8 cellular contexts compared by ENCODE assay signal in genomic region chr3:184017672-184018423, GRCh38. TPM values are rescaled to one million over a fixed set of nuclear protein-coding genes. Genes with fewer than 3 reads are reported as not detected.
DNase-seq lines count a peak whose midpoint lies in the region; ATAC-seq and TF ChIP-seq lines count a peak whose summit lies in the region.

Gene ABCC5 (minus strand): TSS chr3:184017884. CDS start chr3:184014392, 3,492 bp downstream.

- BruUV-seq in IMR-90 (replicated peaks; lab: Mats Ljungman, UMichigan), result no TSS peak

- H3K4ac ChIP-seq in IMR-90 (ENCODE audit: low read depth, low read length), result peak within 1 kb of the TSS; percentile 94

- POLR2A ChIA-PET in IMR-90 (lab: Charles Lee; ENCODE audit: unreplicated experiment), result interaction anchor here (0.6 to 0.9 kb wide), 2 partner anchors 122 to 131 kb away, joined by 3 to 5 read pairs; no protein-coding TSS in a partner anchor

- H3K23ac ChIP-seq in IMR-90 (ENCODE audit: low read depth, low read length), result peak within 1 kb of the TSS; percentile 94

- peak within 1 kb of the TSS; percentile 77; the same call in 1 of the 2 replicates for H3K56ac ChIP-seq in IMR-90 (ENCODE audit: extremely low read depth, insufficient read depth, low read length)

- peak within 1 kb of the TSS; percentile 82 for H3K27ac ChIP-seq in IMR-90 (ENCODE audit: insufficient read depth, low read length)

- 0 out of 2 replicates have a peak, but pooled peaks cover 1% of the 10 kb centered on the region for H3K27me3 ChIP-seq in IMR-90 (ENCODE audit: control insufficient read depth, insufficient read depth, low read length)
- H3K27me3 ChIP-seq in mucosa of stomach (ENCODE audit: control insufficient read depth, insufficient read depth, low read length), result no peaks in the 10 kb centered on the region

- TF ChIP-seq POLR2A in IMR-90 (IDR thresholded peaks at IDR 0.05; ENCODE audit: low read depth, low read length), result 0 out of 2 replicates have a peak, but pooled peaks have one; percentile 24
- peak; percentile 92 for TF ChIP-seq POLR2A in erythroblast (IDR thresholded peaks at IDR 0.05; ENCODE audit: low read length)

- peak within 1 kb of the TSS; percentile 65 for H2AK5ac ChIP-seq in IMR-90 (ENCODE audit: low read depth, low read length)

- peak within 1 kb of the TSS; percentile 84 for H4K5ac ChIP-seq in IMR-90 (ENCODE audit: low read depth, low read length)

- H3K9ac ChIP-seq in IMR-90 (ENCODE audit: low read depth, low read length) (peak within 1 kb of the TSS; percentile 92), mucosa of stomach (ENCODE audit: low read length) (peak within 1 kb of the TSS; percentile 75)

- peak within 1 kb of the TSS; percentile 97 for H3K14ac ChIP-seq in IMR-90 (replicated peaks; ENCODE audit: low read depth, low read length)

- intact Hi-C loops in IMR-90 (cut with micrococcal nuclease), result loop anchor here (1.0 to 10.0 kb wide), 4 partner anchors 29 to 237 kb away; no protein-coding TSS in a partner anchor

- H3K18ac ChIP-seq in IMR-90 (ENCODE audit: low read depth, low read length), result peak within 1 kb of the TSS; percentile 75

- no peak for TF ChIP-seq CTCF in IMR-90 (conservative IDR thresholded peaks at IDR 0.05; ENCODE audit: low read depth, low read length)

- WGBS in IMR-90 (ENCODE audit: extremely low coverage in 2 of 2, insufficient read length in 1 of 2), 2 experiments, result 1% methylated on average over 30 of the region's 55 CpGs; no CpG with 5 or more reads in 1 of the 2 experiments

- H3K36me3 ChIP-seq in IMR-90 (ENCODE audit: control insufficient read depth, insufficient read depth, low read length) (no peaks in the 10 kb centered on the region), mucosa of stomach (ENCODE audit: control insufficient read depth, insufficient read depth, low read length) (no peaks in the 10 kb centered on the region)

- peak within 1 kb of the TSS; percentile 88 for H3K4me2 ChIP-seq in IMR-90 (ENCODE audit: low read depth, low read length)

- H2BK5ac ChIP-seq in IMR-90 (ENCODE audit: low read depth, low read length, poor library complexity, severe bottlenecking), result peak within 1 kb of the TSS; percentile 77

- H4K91ac ChIP-seq in IMR-90 (ENCODE audit: insufficient read depth, low read depth, low read length), result peak within 1 kb of the TSS; percentile 94

- CTCF ChIA-PET in IMR-90 (lab: Yijun Ruan, JAX), result interaction anchor here (0.5 to 1.0 kb wide), 9 partner anchors 12 to 688 kb away, joined by 3 to 5 read pairs (median 3); no protein-coding TSS in a partner anchor

- H2BK20ac ChIP-seq in IMR-90 (ENCODE audit: low read depth, low read length), result peak within 1 kb of the TSS; percentile 39; the same call in 1 of the 2 replicates

- H3K79me1 ChIP-seq in IMR-90 (ENCODE audit: low read depth in 1 of 2, low read length in 2 of 2), result peaks cover 15 to 22% of the 10 kb centered on the region in 2 experiments

- peak within 1 kb of the TSS; percentile 85 to 97 for H4K8ac ChIP-seq in IMR-90 (ENCODE audit: low read depth in 2 of 2, low read length in 2 of 2)

- H2BK120ac ChIP-seq in IMR-90 (ENCODE audit: low read depth, low read length), result peak within 1 kb of the TSS; percentile 52; the same call in 1 of the 2 replicates

- H3K9me3 ChIP-seq in IMR-90 (ENCODE audit: control insufficient read depth, insufficient read depth, low read length), result no peaks in the 10 kb centered on the region
- no peaks in the 10 kb centered on the region for H3K9me3 ChIP-seq in mucosa of stomach (ENCODE audit: control insufficient read depth, low read length)

- H3K9me1 ChIP-seq in IMR-90 (ENCODE audit: insufficient read depth, low read length), result peaks cover 3% of the 10 kb centered on the region

- in situ Hi-C loops in IMR-90 (cut with MboI; ENCODE audit: low sequenced_read_pairs), result loop anchor here (10.0 kb wide), 1 partner anchor 123 kb away; no protein-coding TSS in a partner anchor

- H4K20me1 ChIP-seq in IMR-90 (ENCODE audit: insufficient read depth, low read length), result no peaks in the 10 kb centered on the region

- dilution Hi-C loops in IMR-90 (cut with HindIII; ENCODE audit: low sequenced_read_pairs, unreplicated experiment), result no loop called here

- H2AFZ ChIP-seq in IMR-90 (replicated peaks; ENCODE audit: low read length, poor library complexity), result peak within 1 kb of the TSS; percentile 94

- DNase-seq in DMS 273 treated with DMSO at 0.1 percent for 48 hours (lab: John Stamatoyannopoulos, UW) (peak; percentile 97), IMR-90 (peak; percentile 91), OCI-M2 (lab: John Stamatoyannopoulos, UW; ENCODE audit: unreplicated experiment) (peak; percentile 81), activated T-cell treated with anti-CD3 and anti-CD28 coated beads for 4 hours (peak; percentile 72), erythroblast (lab: John Stamatoyannopoulos, UW) (peak; percentile 96 to 99)
- DNase-seq in stimulated activated CD8-positive, alpha-beta memory T cell treated with anti-CD3 and anti-CD28 coated beads, Interleukin-7, amount 100 ng/mL, for 1 hour (ENCODE audit: low read depth in 2 of 2), result peak; percentile 62 to 69

- peak within 1 kb of the TSS; percentile 93 for H2AK9ac ChIP-seq in IMR-90 (replicated peaks; ENCODE audit: low read depth, low read length, poor library complexity)

- H3K4me1 ChIP-seq in IMR-90 (ENCODE audit: control insufficient read depth, insufficient read depth, low read length) (peaks cover 7% of the 10 kb centered on the region), mucosa of stomach (ENCODE audit: control insufficient read depth, insufficient read depth, low read length) (peaks cover 6% of the 10 kb centered on the region)

- ATAC-seq in GM21528 (IDR thresholded peaks at IDR 0.05; ENCODE audit: low FRiP score, unreplicated experiment) (peak; percentile 98), IMR-90 (ENCODE audit: low read depth) (peak; percentile 99)

- H3K4me3 ChIP-seq in IMR-90 (ENCODE audit: insufficient read depth, low read depth, low read length) (peak within 1 kb of the TSS; percentile 57), mucosa of stomach (ENCODE audit: low read length) (peak within 1 kb of the TSS; percentile 100)

- no peak within 1 kb of the TSS; the same call in 2 of the 3 replicates for H2BK15ac ChIP-seq in IMR-90 (ENCODE audit: low read depth, low read length)

- TF ChIP-seq RAD21 in IMR-90 (IDR thresholded peaks at IDR 0.05; ENCODE audit: low read length), result no peak

TF ChIP-seq in IMR-90, 13 proteins besides CTCF, POLR2A, EP300 and RAD21:
- TF ChIP-seq MAZ (IDR thresholded peaks at IDR 0.05; ENCODE audit: borderline replicate concordance, low read depth, low read length) (peak; percentile 79; the same call in 1 of the 2 replicates), MXI1 (IDR thresholded peaks at IDR 0.05; ENCODE audit: borderline replicate concordance, low read depth, low read length) (peak; percentile 48; the same call in 1 of the 2 replicates), MAFK (IDR thresholded peaks at IDR 0.05; ENCODE audit: low read depth, low read length) (no peak)

RNA-seq across cellular contexts. Expression of gene ABCC5, which starts in this region (rescaled TPM):
- total RNA-seq in IMR-90 (2012; rRNA removed), result 8.4 and 9.2 TPM in 2 replicates
- polyA plus RNA-seq in IMR-90 (2012; rRNA removed), result 16.2 and 17.7 TPM in 2 replicates
- 5.0 and 6.9 TPM in 2 replicates for polyA plus RNA-seq in IMR-90 (2012; cell fraction: cytosol; rRNA removed)
- 56.7 and 152 TPM in 2 replicates for polyA plus RNA-seq in IMR-90 (2012; cell fraction: nucleus; rRNA removed; ENCODE audit: low replicate concordance)

Comparison
In these comparisons a context has a peak if more than half of its experiments do, and no peak if none do; other contexts are left out.
1. Peak in every context shown above with its lines: DNase-seq, ATAC-seq, H3K4me3 ChIP-seq and H3K27ac ChIP-seq.